ENCODE assay signal across 15 cellular contexts in the genomic region with DNA sequence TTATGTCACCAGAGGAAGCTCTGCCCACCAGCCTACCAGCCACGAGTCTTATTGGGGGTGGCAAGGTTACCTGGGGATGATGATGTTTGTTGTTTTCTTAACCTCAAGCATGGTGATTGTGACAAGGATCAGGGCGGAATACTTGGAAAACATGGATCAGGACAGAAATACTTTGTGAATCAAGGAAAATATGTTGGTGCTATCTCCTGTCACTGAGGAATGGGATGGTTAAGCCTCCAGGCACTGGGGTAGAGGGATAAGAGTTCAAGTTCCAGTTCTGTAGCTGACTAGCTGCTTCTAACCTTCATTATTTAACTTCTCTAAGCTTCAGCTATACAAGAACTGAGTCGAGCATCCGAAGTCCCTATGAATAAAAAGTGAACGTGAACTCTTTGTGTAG.
A peak's percentile ranks its signal among the peaks of the same experiment; 100 is the strongest.
DNase-seq lines count a peak whose midpoint lies in the region; ATAC-seq and TF ChIP-seq lines count a peak whose summit lies in the region.
"Had no signal": no experiment of that assay in that cellular context is flagged by ENCODE, and none has a peak within 500 bp of the region (broad histone marks: within the 10 kb centered on the region; RNA-seq: fewer than 3 reads in every experiment).

No MANE protein-coding gene starts in this region.

- no peaks in the 10 kb centered on the region for H3K9me2 ChIP-seq in GM23338 (ENCODE audit: insufficient read depth)

- intact Hi-C loops in transverse colon (cut with DNase I; ENCODE audit: low total_unique reads), result no loop called here

- H3K4me3 ChIP-seq in GM23338, result no peak overlapping the region
- no peak overlapping the region for H3K4me3 ChIP-seq in neutrophil (ENCODE audit: low read depth in 1 of 2, low read length in 1 of 2)
- H3K4me3 ChIP-seq in transverse colon, result no peak overlapping the region

- H3F3A ChIP-seq in GM23338 (replicated peaks; ENCODE audit: low read depth), result no peaks in the 10 kb centered on the region

- in situ Hi-C loops in transverse colon (cut with MboI; ENCODE audit: low pct_ligation_motif_present in 1 of 4, low pct_unique_long_range_greater_than_20kb in 1 of 4, low sequenced_read_pairs in 3 of 4), result no loop called here

- DNase-seq in GM23338 (ENCODE audit: low spot score) (no peak), transverse colon (no peak), SKM-1 treated with dmso at 0.1 percent for 144 hours (lab: John Stamatoyannopoulos, UW; ENCODE audit: unreplicated experiment) (no peak), 8988T (no peak), GM10266 (ENCODE audit: extremely low spot score) (no peak)
- DNase-seq: EL, HCEC 1CT, NCI-H1417 treated with DMSO at 0.1 percent for 48 hours, NCI-H2029, NCI-H510A, NCI-H82 had no signal

- 74 to 78% methylated on average over 5 of the region's 5 CpGs for WGBS in transverse colon (ENCODE audit: low coverage in 1 of 2), 2 donors

- H3K27me3 ChIP-seq in GM23338 (ENCODE audit: insufficient read depth) (no peaks in the 10 kb centered on the region), neutrophil (no peaks in the 10 kb centered on the region), transverse colon (no peaks in the 10 kb centered on the region)
- H3K27me3 ChIP-seq: BE2C had no signal

- no peak for TF ChIP-seq CTCF in GM23338 (conservative IDR thresholded peaks at IDR 0.05; ENCODE audit: low read depth in 2 of 2)
- TF ChIP-seq CTCF in neutrophil (IDR thresholded peaks at IDR 0.05), result no peak
- no peak for TF ChIP-seq CTCF in transverse colon (IDR thresholded peaks at IDR 0.05)
- no peak for TF ChIP-seq CTCF in GM10266 (IDR thresholded peaks at IDR 0.05; ENCODE audit: control insufficient read depth, insufficient read depth, low read depth, missing control alignments)

- no peak overlapping the region for H3K27ac Mint-ChIP-seq in GM23338
- H3K27ac Mint-ChIP-seq: IgD-negative memory B cell had no signal

- H4K20me1 ChIP-seq in GM23338 (replicated peaks; ENCODE audit: insufficient read depth), result no peaks in the 10 kb centered on the region

- H3K27ac ChIP-seq in GM23338 (ENCODE audit: low read depth), result no peak overlapping the region
- H3K27ac ChIP-seq in cingulate gyrus (ENCODE audit: low read depth, low read length), result peak overlapping the region; percentile 88
- H3K27ac ChIP-seq in neutrophil, result peak overlapping the region; percentile 75
- peak overlapping the region in 3 of 4 donors; percentile 52 to 72 (median 68) for H3K27ac ChIP-seq in transverse colon

- no peak for TF ChIP-seq EP300 in transverse colon (IDR thresholded peaks at IDR 0.05; ENCODE audit: low read depth)

- no peaks in the 10 kb centered on the region for H3K36me3 Mint-ChIP-seq in GM23338 (ENCODE audit: low read depth)
- H3K36me3 Mint-ChIP-seq: IgD-negative memory B cell had no signal

- no peak for ATAC-seq in GM23338

- H3K4me3 Mint-ChIP-seq in GM23338, result no peak overlapping the region

- no peak overlapping the region for H3K4me2 ChIP-seq in GM23338

- H3K4me1 ChIP-seq in GM23338 (ENCODE audit: insufficient read depth), result no peaks in the 10 kb centered on the region
- peaks cover 20 to 22% of the 10 kb centered on the region in 2 experiments for H3K4me1 ChIP-seq in neutrophil (ENCODE audit: control insufficient read depth in 1 of 2, insufficient read depth in 1 of 2, low read depth in 1 of 2, low read length in 1 of 2)
- peaks cover 0 to 16% (median 7%) of the 10 kb centered on the region in 4 donors for H3K4me1 ChIP-seq in transverse colon
- H3K4me1 ChIP-seq: BE2C had no signal

- no peaks in the 10 kb centered on the region for H3K36me3 ChIP-seq in GM23338 (ENCODE audit: insufficient read depth)
- H3K36me3 ChIP-seq in neutrophil, result no peaks in the 10 kb centered on the region
- no peaks in the 10 kb centered on the region for H3K36me3 ChIP-seq in transverse colon
- H3K36me3 ChIP-seq: BE2C had no signal

- no peak for TF ChIP-seq POLR2A in transverse colon (IDR thresholded peaks at IDR 0.05)

- H3K79me2 ChIP-seq in GM23338 (replicated peaks; ENCODE audit: insufficient read depth), result no peaks in the 10 kb centered on the region

- H3K9me3 Mint-ChIP-seq in GM23338, result no peaks in the 10 kb centered on the region

- H2AFZ ChIP-seq in GM23338, result 0 out of 2 replicates have a peak overlapping the region, but pooled peaks have one; percentile 28

- H3K27me3 Mint-ChIP-seq in GM23338 (ENCODE audit: insufficient read depth, low read depth, poor library complexity), result peaks cover 2% of the 10 kb centered on the region
- H3K27me3 Mint-ChIP-seq: IgD-negative memory B cell had no signal

- H3K4me1 Mint-ChIP-seq in GM23338, result 0 out of 3 replicates have a peak, but pooled peaks cover 2% of the 10 kb centered on the region

- H3K9me3 ChIP-seq in neutrophil (no peaks in the 10 kb centered on the region), transverse colon (no peaks in the 10 kb centered on the region)
- H3K9me3 ChIP-seq: BE2C had no signal

TF ChIP-seq in GM23338, 12 proteins besides CTCF, POLR2A, EP300 and RAD21:
- TF ChIP-seq, protein P1, sequence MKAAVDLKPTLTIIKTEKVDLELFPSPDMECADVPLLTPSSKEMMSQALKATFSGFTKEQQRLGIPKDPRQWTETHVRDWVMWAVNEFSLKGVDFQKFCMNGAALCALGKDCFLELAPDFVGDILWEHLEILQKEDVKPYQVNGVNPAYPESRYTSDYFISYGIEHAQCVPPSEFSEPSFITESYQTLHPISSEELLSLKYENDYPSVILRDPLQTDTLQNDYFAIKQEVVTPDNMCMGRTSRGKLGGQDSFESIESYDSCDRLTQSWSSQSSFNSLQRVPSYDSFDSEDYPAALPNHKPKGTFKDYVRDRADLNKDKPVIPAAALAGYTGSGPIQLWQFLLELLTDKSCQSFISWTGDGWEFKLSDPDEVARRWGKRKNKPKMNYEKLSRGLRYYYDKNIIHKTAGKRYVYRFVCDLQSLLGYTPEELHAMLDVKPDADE (IDR thresholded peaks at IDR 0.05), result no peak
- TF ChIP-seq STAT1 (IDR thresholded peaks at IDR 0.05; ENCODE audit: unreplicated experiment), result no peak
- TF ChIP-seq, protein P2, sequence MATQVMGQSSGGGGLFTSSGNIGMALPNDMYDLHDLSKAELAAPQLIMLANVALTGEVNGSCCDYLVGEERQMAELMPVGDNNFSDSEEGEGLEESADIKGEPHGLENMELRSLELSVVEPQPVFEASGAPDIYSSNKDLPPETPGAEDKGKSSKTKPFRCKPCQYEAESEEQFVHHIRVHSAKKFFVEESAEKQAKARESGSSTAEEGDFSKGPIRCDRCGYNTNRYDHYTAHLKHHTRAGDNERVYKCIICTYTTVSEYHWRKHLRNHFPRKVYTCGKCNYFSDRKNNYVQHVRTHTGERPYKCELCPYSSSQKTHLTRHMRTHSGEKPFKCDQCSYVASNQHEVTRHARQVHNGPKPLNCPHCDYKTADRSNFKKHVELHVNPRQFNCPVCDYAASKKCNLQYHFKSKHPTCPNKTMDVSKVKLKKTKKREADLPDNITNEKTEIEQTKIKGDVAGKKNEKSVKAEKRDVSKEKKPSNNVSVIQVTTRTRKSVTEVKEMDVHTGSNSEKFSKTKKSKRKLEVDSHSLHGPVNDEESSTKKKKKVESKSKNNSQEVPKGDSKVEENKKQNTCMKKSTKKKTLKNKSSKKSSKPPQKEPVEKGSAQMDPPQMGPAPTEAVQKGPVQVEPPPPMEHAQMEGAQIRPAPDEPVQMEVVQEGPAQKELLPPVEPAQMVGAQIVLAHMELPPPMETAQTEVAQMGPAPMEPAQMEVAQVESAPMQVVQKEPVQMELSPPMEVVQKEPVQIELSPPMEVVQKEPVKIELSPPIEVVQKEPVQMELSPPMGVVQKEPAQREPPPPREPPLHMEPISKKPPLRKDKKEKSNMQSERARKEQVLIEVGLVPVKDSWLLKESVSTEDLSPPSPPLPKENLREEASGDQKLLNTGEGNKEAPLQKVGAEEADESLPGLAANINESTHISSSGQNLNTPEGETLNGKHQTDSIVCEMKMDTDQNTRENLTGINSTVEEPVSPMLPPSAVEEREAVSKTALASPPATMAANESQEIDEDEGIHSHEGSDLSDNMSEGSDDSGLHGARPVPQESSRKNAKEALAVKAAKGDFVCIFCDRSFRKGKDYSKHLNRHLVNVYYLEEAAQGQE (IDR thresholded peaks at IDR 0.05; ENCODE audit: unreplicated experiment), result no peak
- TF ChIP-seq ZNF114 (CRISPR knock-in tag; IDR thresholded peaks at IDR 0.05), result no peak
- TF ChIP-seq EZH2phosphoT487 (IDR thresholded peaks at IDR 0.05; ENCODE audit: unreplicated experiment), result no peak
- TF ChIP-seq CREB1 (CRISPR knock-in tag; IDR thresholded peaks at IDR 0.05; ENCODE audit: low read depth), result no peak
- no peak for TF ChIP-seq JUNB (IDR thresholded peaks at IDR 0.05; ENCODE audit: unreplicated experiment)
